In the genomic region with DNA sequence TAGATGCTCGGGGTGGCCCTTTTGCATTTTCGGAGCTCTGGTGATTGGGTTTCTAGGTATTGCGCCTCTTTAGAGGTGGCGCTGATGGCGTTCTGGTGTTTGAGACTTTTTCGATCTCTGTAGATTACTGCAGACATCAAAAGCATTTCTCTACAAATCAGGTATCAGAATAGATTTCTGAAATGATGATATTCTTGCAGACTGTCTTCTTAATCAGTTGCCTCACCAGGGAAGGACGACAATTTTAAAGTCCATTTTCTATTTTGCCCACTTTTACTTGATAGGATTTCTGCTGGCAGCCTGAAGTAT, we compare ENCODE assay signal across 10 cellular contexts.
DNase-seq lines count a peak whose midpoint lies in the region; ATAC-seq, FAIRE-seq and TF ChIP-seq lines count a peak whose summit lies in the region.
"Had no signal": no experiment of that assay in that cellular context is flagged by ENCODE, and none has a peak within 500 bp of the region (broad histone marks: within the 10 kb centered on the region; RNA-seq: fewer than 3 reads in every experiment).

No MANE protein-coding gene starts in this region.

- peak overlapping the region; percentile 78 for H3K4me3 Mint-ChIP-seq in neural crest cell

- in situ Hi-C loops in HepG2 (cut with HindIII; ENCODE audit: extremely low pct_ligation_motif_present, low pct_unique_long_range_greater_than_20kb), result no loop called here

- no peaks in the 10 kb centered on the region for H4K20me1 ChIP-seq in HepG2 (ENCODE audit: insufficient read depth, low read length)

- no peaks in the 10 kb centered on the region for H3K9me3 ChIP-seq in HepG2 (ENCODE audit: low read length)
- no peaks in the 10 kb centered on the region for H3K9me3 ChIP-seq in right lobe of liver
- no peaks in the 10 kb centered on the region for H3K9me3 ChIP-seq in colonic mucosa
- H3K9me3 ChIP-seq in thyroid gland, result no peaks in the 10 kb centered on the region

- peaks cover 62% of the 10 kb centered on the region for H3K27me3 Mint-ChIP-seq in neural crest cell (ENCODE audit: low read depth)

- H3K9me3 Mint-ChIP-seq in neural crest cell, result no peaks in the 10 kb centered on the region

- H3K27ac ChIP-seq in HepG2 (ENCODE audit: extremely low read length, insufficient read depth, low read length), result no peak overlapping the region
- no peak overlapping the region for H3K27ac ChIP-seq in right lobe of liver
- H3K27ac ChIP-seq in colonic mucosa, result no peak overlapping the region
- H3K27ac ChIP-seq in thyroid gland, result no peak overlapping the region

- BruUV-seq in HepG2 (replicated peaks; lab: Mats Ljungman, UMichigan), result TSS peak; percentile 52

- FAIRE-seq in HepG2 (lab: Jason Lieb, UNC), result no peak

- no peak for TF ChIP-seq POLR2A in HepG2 (IDR thresholded peaks at IDR 0.05; ENCODE audit: insufficient read depth in 1 of 2, low read depth in 2 of 2, low read length in 2 of 2)
- no peak for TF ChIP-seq POLR2A in right lobe of liver (IDR thresholded peaks at IDR 0.05)
- no peak for TF ChIP-seq POLR2A in thyroid gland (IDR thresholded peaks at IDR 0.05)

- peak overlapping the region; percentile 24; the same call in 1 of the 2 replicates for H3K4me2 ChIP-seq in HepG2 (ENCODE audit: low read depth, low read length)

- H3K9ac ChIP-seq in HepG2 (ENCODE audit: insufficient read depth, low read depth, low read length) (no peak overlapping the region), colonic mucosa (ENCODE audit: low read depth in 2 of 2, low read length in 2 of 2) (no peak overlapping the region)

- intact Hi-C loops in HepG2 (cut with micrococcal nuclease; ENCODE audit: unreplicated experiment) (loop anchor here (10.0 kb wide), 1 partner anchor 49 kb away; no protein-coding TSS in a partner anchor), right lobe of liver (cut with DNase I) (no loop called here), colonic mucosa (cut with DNase I) (no loop called here), thyroid gland (cut with DNase I) (no loop called here)

- TF ChIP-seq RAD21 in HepG2 (CRISPR knock-in tag; IDR thresholded peaks at IDR 0.05), result no peak

- H2AFZ ChIP-seq in HepG2 (ENCODE audit: low read length), result no peak overlapping the region

- H3K36me3 Mint-ChIP-seq in neural crest cell (ENCODE audit: low read depth), result no peaks in the 10 kb centered on the region

- ATAC-seq in HepG2, result no peak
- ATAC-seq in right lobe of liver, result no peak
- ATAC-seq in HG03135 (IDR thresholded peaks at IDR 0.05; ENCODE audit: unreplicated experiment), result no peak

- H3K27ac Mint-ChIP-seq in neural crest cell (ENCODE audit: unreplicated experiment), result no peak overlapping the region

- no peaks in the 10 kb centered on the region for H3K36me3 ChIP-seq in HepG2 (replicated peaks in 1 of 2; ENCODE audit: control insufficient read depth in 1 of 2, insufficient read depth in 2 of 2, low read length in 2 of 2)
- no peaks in the 10 kb centered on the region for H3K36me3 ChIP-seq in right lobe of liver
- H3K36me3 ChIP-seq in colonic mucosa, result no peaks in the 10 kb centered on the region
- no peaks in the 10 kb centered on the region for H3K36me3 ChIP-seq in thyroid gland

- TF ChIP-seq CTCF in HepG2 (CRISPR knock-in tag; IDR thresholded peaks at IDR 0.05) (no peak), right lobe of liver (IDR thresholded peaks at IDR 0.05) (no peak), colonic mucosa (IDR thresholded peaks at IDR 0.05) (no peak), neural crest cell (conservative IDR thresholded peaks at IDR 0.05) (no peak), thyroid gland (IDR thresholded peaks at IDR 0.05) (no peak)

- 0 out of 5 replicates have a peak, but pooled peaks cover 0 to 3% of the 10 kb centered on the region in 2 experiments for H3K27me3 ChIP-seq in HepG2 (ENCODE audit: control insufficient read depth in 1 of 2, insufficient read depth in 2 of 2, low read length in 2 of 2)
- no peaks in the 10 kb centered on the region for H3K27me3 ChIP-seq in right lobe of liver
- no peaks in the 10 kb centered on the region for H3K27me3 ChIP-seq in colonic mucosa
- no peaks in the 10 kb centered on the region for H3K27me3 ChIP-seq in thyroid gland

- peaks cover 23% of the 10 kb centered on the region for H3K4me1 Mint-ChIP-seq in neural crest cell

- POLR2A ChIA-PET in HepG2 (lab: Yijun Ruan, JAX), result interaction anchor here (6.6 kb wide), 1 partner anchor 25 kb away, joined by 94 read pairs; no protein-coding TSS in a partner anchor

- no peak for TF ChIP-seq EP300 in HepG2 (IDR thresholded peaks at IDR 0.05; ENCODE audit: low read depth in 2 of 2, low read length in 2 of 2)
- TF ChIP-seq EP300 in HepG2 (CRISPR knock-in tag; IDR thresholded peaks at IDR 0.05; ENCODE audit: borderline replicate concordance), result no peak

- H3K4me1 ChIP-seq in HepG2 (ENCODE audit: insufficient read depth, low read length), result peaks cover 15% of the 10 kb centered on the region
- H3K4me1 ChIP-seq in right lobe of liver, result no peaks in the 10 kb centered on the region
- H3K4me1 ChIP-seq in colonic mucosa, result no peaks in the 10 kb centered on the region
- peaks cover 0 to 9% of the 10 kb centered on the region in 2 donors for H3K4me1 ChIP-seq in thyroid gland

- CTCF ChIA-PET in HepG2 (lab: Yijun Ruan, JAX; ENCODE audit: low intra/inter-chr PET ratio, low total read pairs), result no interaction called here

- no peaks in the 10 kb centered on the region for H3K79me2 ChIP-seq in HepG2 (ENCODE audit: insufficient read depth, low read length)

- H3K4me3 ChIP-seq in HepG2 (replicated peaks in 1 of 3; ENCODE audit: insufficient read depth in 1 of 3, low read depth in 2 of 3, low read length in 3 of 3) (peak overlapping the region in 1 of 3 experiments; percentile 74; a peak in 1 of 6 replicates), right lobe of liver (no peak overlapping the region), colonic mucosa (peak overlapping the region; percentile 35), thyroid gland (replicated peaks in 1 of 3) (no peak overlapping the region)

- DNase-seq in HepG2 (ENCODE audit: low spot score) (no peak), right lobe of liver (no peak), colonic mucosa (no peak), neural crest cell (ENCODE audit: low read depth, low spot score) (no peak), NAMALWA (ENCODE audit: low spot score) (no peak), thyroid gland (no peak)
- DNase-seq in stimulated activated CD4-positive, alpha-beta T cell treated with anti-CD3 and anti-CD28 coated beads, Interleukin-2, amount 100 ng/mL, for 24 hours, result no peak
- DNase-seq: DMS79, NCI-H187 treated with DMSO at 0.1 percent for 48 hours had no signal

- 90% methylated on average over 7 of the region's 7 CpGs for WGBS in HepG2 (ENCODE audit: low lambda C conversion rate)
- WGBS in right lobe of liver (ENCODE audit: insufficient coverage, low coverage, low lambda C conversion rate, missing lambda C conversion rate), result 73% methylated on average over 1 of the region's 7 CpGs
- WGBS in thyroid gland, 2 donors, result 43 to 53% methylated on average over 7 of the region's 7 CpGs

TF ChIP-seq in HepG2, 621 proteins besides CTCF, POLR2A, EP300 and RAD21 (continues in another document):
- TF ChIP-seq ZNF441 (CRISPR knock-in tag; IDR thresholded peaks at IDR 0.05; ENCODE audit: borderline replicate concordance), result no peak
- no peak for TF ChIP-seq NR2F6 (IDR thresholded peaks at IDR 0.05)
- no peak for TF ChIP-seq NR2F6 (CRISPR knock-in tag; IDR thresholded peaks at IDR 0.05)
- TF ChIP-seq, protein P1, sequence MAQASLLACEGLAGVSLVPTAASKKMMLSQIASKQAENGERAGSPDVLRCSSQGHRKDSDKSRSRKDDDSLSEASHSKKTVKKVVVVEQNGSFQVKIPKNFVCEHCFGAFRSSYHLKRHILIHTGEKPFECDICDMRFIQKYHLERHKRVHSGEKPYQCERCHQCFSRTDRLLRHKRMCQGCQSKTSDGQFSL (CRISPR knock-in tag; IDR thresholded peaks at IDR 0.05), result no peak
- no peak for TF ChIP-seq ARNTL (CRISPR knock-in tag; IDR thresholded peaks at IDR 0.05)
- no peak for TF ChIP-seq MLLT10 (CRISPR knock-in tag; IDR thresholded peaks at IDR 0.05)
- TF ChIP-seq CENPT (CRISPR knock-in tag; IDR thresholded peaks at IDR 0.05; ENCODE audit: low read depth), result no peak
- TF ChIP-seq, protein P2, sequence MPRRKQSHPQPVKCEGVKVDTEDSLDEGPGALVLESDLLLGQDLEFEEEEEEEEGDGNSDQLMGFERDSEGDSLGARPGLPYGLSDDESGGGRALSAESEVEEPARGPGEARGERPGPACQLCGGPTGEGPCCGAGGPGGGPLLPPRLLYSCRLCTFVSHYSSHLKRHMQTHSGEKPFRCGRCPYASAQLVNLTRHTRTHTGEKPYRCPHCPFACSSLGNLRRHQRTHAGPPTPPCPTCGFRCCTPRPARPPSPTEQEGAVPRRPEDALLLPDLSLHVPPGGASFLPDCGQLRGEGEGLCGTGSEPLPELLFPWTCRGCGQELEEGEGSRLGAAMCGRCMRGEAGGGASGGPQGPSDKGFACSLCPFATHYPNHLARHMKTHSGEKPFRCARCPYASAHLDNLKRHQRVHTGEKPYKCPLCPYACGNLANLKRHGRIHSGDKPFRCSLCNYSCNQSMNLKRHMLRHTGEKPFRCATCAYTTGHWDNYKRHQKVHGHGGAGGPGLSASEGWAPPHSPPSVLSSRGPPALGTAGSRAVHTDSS (CRISPR knock-in tag; conservative IDR thresholded peaks at IDR 0.05), result no peak
- no peak for TF ChIP-seq MTF1 (CRISPR knock-in tag; IDR thresholded peaks at IDR 0.05)
- TF ChIP-seq RBFOX2 (IDR thresholded peaks at IDR 0.05; ENCODE audit: low read depth, low read length), result no peak
- TF ChIP-seq TEAD3 (CRISPR knock-in tag; optimal IDR thresholded peaks at IDR 0.05; ENCODE audit: borderline replicate concordance), result no peak
- TF ChIP-seq KDM4B (CRISPR knock-in tag; IDR thresholded peaks at IDR 0.05), result no peak
- TF ChIP-seq FOXC1 (CRISPR knock-in tag; IDR thresholded peaks at IDR 0.05; ENCODE audit: borderline replicate concordance), result no peak
- TF ChIP-seq ZNF724P (CRISPR knock-in tag; IDR thresholded peaks at IDR 0.05; ENCODE audit: borderline replicate concordance), result no peak
- TF ChIP-seq ZNF788 (CRISPR knock-in tag; IDR thresholded peaks at IDR 0.05; ENCODE audit: borderline replicate concordance), result no peak
